In the genomic region with DNA sequence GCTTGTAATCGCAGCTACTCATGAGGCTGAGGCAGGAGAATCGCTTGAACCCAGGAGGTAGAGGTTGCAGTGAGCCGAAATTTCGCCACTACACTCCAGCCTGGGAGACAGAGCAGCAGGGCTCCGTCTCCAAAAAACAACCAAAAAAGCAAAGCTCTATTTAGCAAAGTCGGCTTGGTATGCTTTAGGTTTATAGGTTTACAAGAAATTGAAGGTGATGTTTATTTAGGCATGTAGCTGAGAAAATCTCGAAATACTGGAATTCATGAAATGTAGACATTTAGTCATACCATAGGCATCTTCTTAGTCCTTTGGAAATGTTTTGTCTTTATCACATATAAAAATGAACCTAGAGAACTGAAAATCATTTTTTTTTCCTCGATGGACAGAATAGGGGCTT, we compare ENCODE assay signal across 21 cellular contexts.
DNase-seq lines count a peak whose midpoint lies in the region; ATAC-seq and TF ChIP-seq lines count a peak whose summit lies in the region.
"Had no signal": no experiment of that assay in that cellular context is flagged by ENCODE, and none has a peak within 500 bp of the region (broad histone marks: within the 10 kb centered on the region; RNA-seq: fewer than 3 reads in every experiment).

No MANE protein-coding gene starts in this region.

- no peak for TF ChIP-seq POLR2A in IMR-90 (IDR thresholded peaks at IDR 0.05; ENCODE audit: low read depth, low read length)

- CTCF ChIA-PET in IMR-90 (lab: Yijun Ruan, JAX) = interaction anchor here (0.7 to 1.2 kb wide), 3 partner anchors 32 to 1130 kb away, joined by 3 read pairs; no protein-coding TSS in a partner anchor

- H3K4me3 Mint-ChIP-seq in T-helper 17 cell = no peak overlapping the region
- no peak overlapping the region for H3K4me3 Mint-ChIP-seq in stimulated activated naive B cell treated with anti-CD40 and anti-IgM and Interleukin-4, amounts not matched to agents 10 μg/mL and 1 μg/mL and 100 μg/mL, for 72 hours
- H3K4me3 Mint-ChIP-seq: activated T-helper 17 cell treated with anti-CD3 and anti-CD28 coated beads, Interleukin-2, amount 50 U/mL, for 72 hours had no signal

- H3K27me3 Mint-ChIP-seq in T-helper 17 cell = no peaks in the 10 kb centered on the region
- H3K27me3 Mint-ChIP-seq in stimulated activated naive B cell treated with anti-CD40 and anti-IgM and Interleukin-4, amounts not matched to agents 10 μg/mL and 1 μg/mL and 100 μg/mL, for 72 hours = no peaks in the 10 kb centered on the region
- H3K27me3 Mint-ChIP-seq: activated T-helper 17 cell treated with anti-CD3 and anti-CD28 coated beads, Interleukin-2, amount 50 U/mL, for 72 hours had no signal

- peaks cover 0 to 3% of the 10 kb centered on the region in 2 experiments; a peak in 1 of 4 replicates for H3K79me1 ChIP-seq in IMR-90 (ENCODE audit: low read depth in 1 of 2, low read length in 2 of 2)

- H3K18ac ChIP-seq in IMR-90 (ENCODE audit: low read depth, low read length) = peak overlapping the region; percentile 77; the same call in 1 of the 2 replicates

- no peak overlapping the region for H3K27ac Mint-ChIP-seq in T-helper 17 cell
- no peak overlapping the region for H3K27ac Mint-ChIP-seq in stimulated activated naive B cell treated with anti-CD40 and anti-IgM and Interleukin-4, amounts not matched to agents 10 μg/mL and 1 μg/mL and 100 μg/mL, for 72 hours
- H3K27ac Mint-ChIP-seq: activated T-helper 17 cell treated with anti-CD3 and anti-CD28 coated beads, Interleukin-2, amount 50 U/mL, for 72 hours had no signal

- H2AFZ ChIP-seq in IMR-90 (replicated peaks; ENCODE audit: low read length, poor library complexity) = no peak overlapping the region

- no peak overlapping the region for H3K23ac ChIP-seq in IMR-90 (ENCODE audit: low read depth, low read length)

- peak; percentile 60 for ATAC-seq in IMR-90 (ENCODE audit: low read depth)
- ATAC-seq in HG03457 (IDR thresholded peaks at IDR 0.05; ENCODE audit: unreplicated experiment) = no peak
- no peak for ATAC-seq in T-helper 17 cell
- ATAC-seq in stimulated activated naive B cell treated with anti-CD40 and anti-IgM and Interleukin-4, amounts not matched to agents 10 μg/mL and 1 μg/mL and 100 μg/mL, for 72 hours (replicated peaks) = no peak
- ATAC-seq: activated T-helper 17 cell treated with anti-CD3 and anti-CD28 coated beads, Interleukin-2, amount 50 U/mL, for 72 hours; foreskin keratinocyte; left cardiac atrium had no signal

- peak overlapping the region; percentile 58 to 77 for H4K8ac ChIP-seq in IMR-90 (ENCODE audit: low read depth in 2 of 2, low read length in 2 of 2)

- no peaks in the 10 kb centered on the region for H4K20me1 ChIP-seq in IMR-90 (ENCODE audit: insufficient read depth, low read length)

- H3K36me3 Mint-ChIP-seq in T-helper 17 cell (ENCODE audit: low read depth) = no peaks in the 10 kb centered on the region
- H3K36me3 Mint-ChIP-seq in stimulated activated naive B cell treated with anti-CD40 and anti-IgM and Interleukin-4, amounts not matched to agents 10 μg/mL and 1 μg/mL and 100 μg/mL, for 72 hours = no peaks in the 10 kb centered on the region

- no peaks in the 10 kb centered on the region for H3K4me1 Mint-ChIP-seq in T-helper 17 cell
- no peaks in the 10 kb centered on the region for H3K4me1 Mint-ChIP-seq in stimulated activated naive B cell treated with anti-CD40 and anti-IgM and Interleukin-4, amounts not matched to agents 10 μg/mL and 1 μg/mL and 100 μg/mL, for 72 hours
- H3K4me1 Mint-ChIP-seq: activated T-helper 17 cell treated with anti-CD3 and anti-CD28 coated beads, Interleukin-2, amount 50 U/mL, for 72 hours had no signal

- H2BK15ac ChIP-seq in IMR-90 (ENCODE audit: low read depth, low read length) = peak overlapping the region; percentile 91; the same call in 1 of the 3 replicates

- H3K4me2 ChIP-seq in IMR-90 (ENCODE audit: low read depth, low read length) = peak overlapping the region; percentile 70; the same call in 1 of the 2 replicates

- intact Hi-C loops in IMR-90 (cut with micrococcal nuclease) = no loop called here

- H3K9me1 ChIP-seq in IMR-90 (ENCODE audit: insufficient read depth, low read length) = peaks cover 14% of the 10 kb centered on the region

- H2BK120ac ChIP-seq in IMR-90 (ENCODE audit: low read depth, low read length) = peak overlapping the region; percentile 100

- H2BK20ac ChIP-seq in IMR-90 (ENCODE audit: low read depth, low read length) = peak overlapping the region; percentile 99

- in situ Hi-C loops in IMR-90 (cut with MboI; ENCODE audit: low sequenced_read_pairs) = no loop called here

- peak overlapping the region; percentile 75 for H3K56ac ChIP-seq in IMR-90 (ENCODE audit: extremely low read depth, insufficient read depth, low read length)

- TF ChIP-seq RAD21 in IMR-90 (IDR thresholded peaks at IDR 0.05; ENCODE audit: low read length) = no peak

- H4K91ac ChIP-seq in IMR-90 (ENCODE audit: insufficient read depth, low read depth, low read length) = peak overlapping the region; percentile 93

- no peaks in the 10 kb centered on the region for H3K9me3 ChIP-seq in IMR-90 (ENCODE audit: control insufficient read depth, insufficient read depth, low read length)
- no peaks in the 10 kb centered on the region for H3K9me3 ChIP-seq in T-helper 17 cell (ENCODE audit: control insufficient read depth, low read length, poor library complexity, severe bottlenecking)
- H3K9me3 ChIP-seq: Caco-2, SJCRH30, transverse colon had no signal

- no peaks in the 10 kb centered on the region for H3K27me3 ChIP-seq in IMR-90 (ENCODE audit: control insufficient read depth, insufficient read depth, low read length)
- H3K27me3 ChIP-seq: foreskin keratinocyte, SJCRH30, transverse colon had no signal

- no peaks in the 10 kb centered on the region for H3K36me3 ChIP-seq in IMR-90 (ENCODE audit: control insufficient read depth, insufficient read depth, low read length)
- H3K36me3 ChIP-seq: SJCRH30, transverse colon had no signal

- no peak overlapping the region for H2AK9ac ChIP-seq in IMR-90 (replicated peaks; ENCODE audit: low read depth, low read length, poor library complexity)

- H3K4me1 ChIP-seq in IMR-90 (ENCODE audit: control insufficient read depth, insufficient read depth, low read length) = peaks cover 17% of the 10 kb centered on the region
- H3K4me1 ChIP-seq: Caco-2, SJCRH30, transverse colon had no signal

- peak overlapping the region; percentile 97 for H2BK5ac ChIP-seq in IMR-90 (ENCODE audit: low read depth, low read length, poor library complexity, severe bottlenecking)

- H3K4ac ChIP-seq in IMR-90 (ENCODE audit: low read depth, low read length) = peak overlapping the region; percentile 91

- peak overlapping the region; percentile 80 for H3K27ac ChIP-seq in IMR-90 (ENCODE audit: insufficient read depth, low read length)
- H3K27ac ChIP-seq: foreskin keratinocyte, SJCRH30, transverse colon had no signal

- no peak overlapping the region for H3K4me3 ChIP-seq in IMR-90 (ENCODE audit: insufficient read depth, low read depth, low read length)
- H3K4me3 ChIP-seq: SJCRH30, transverse colon had no signal

- H4K5ac ChIP-seq in IMR-90 (ENCODE audit: low read depth, low read length) = peak overlapping the region; percentile 76

- no peaks in the 10 kb centered on the region for H3K9me3 Mint-ChIP-seq in stimulated activated naive B cell treated with anti-CD40 and anti-IgM and Interleukin-4, amounts not matched to agents 10 μg/mL and 1 μg/mL and 100 μg/mL, for 72 hours

- no peak overlapping the region; the same call in 1 of the 2 replicates for H3K9ac ChIP-seq in IMR-90 (ENCODE audit: low read depth, low read length)

- H3K14ac ChIP-seq in IMR-90 (replicated peaks; ENCODE audit: low read depth, low read length) = peak overlapping the region; percentile 78; the same call in 1 of the 2 replicates

- H2AK5ac ChIP-seq in IMR-90 (ENCODE audit: low read depth, low read length) = no peak overlapping the region

- peak; percentile 31 for DNase-seq in AG08395 (ENCODE audit: low spot score)
- peak; percentile 81 for DNase-seq in IMR-90
- peak; percentile 56 for DNase-seq in astrocyte of the hippocampus (ENCODE audit: low read depth, low spot score)
- peak; percentile 85 for DNase-seq in iris pigment epithelial cell (ENCODE audit: low read depth)
- DNase-seq in cerebellar nuclear complex (lab: John Stamatoyannopoulos, UW) = no peak
- DNase-seq in T-helper 17 cell = no peak
- DNase-seq in stimulated activated naive B cell treated with anti-CD40 and anti-IgM and Interleukin-4, amounts not matched to agents 10 μg/mL and 1 μg/mL and 100 μg/mL, for 72 hours = no peak
- DNase-seq: AML-193; Caco-2; caudate nucleus; effector memory CD4-positive, alpha-beta T cell; left cardiac atrium; midbrain; NCI-H1436; NCI-H2171; SJCRH30; stimulated activated naive CD4-positive, alpha-beta T cell; transverse colon had no signal

- no peak for TF ChIP-seq CTCF in IMR-90 (conservative IDR thresholded peaks at IDR 0.05; ENCODE audit: low read depth, low read length)

- BruUV-seq in IMR-90 (replicated peaks; lab: Mats Ljungman, UMichigan) = no TSS peak

- POLR2A ChIA-PET in IMR-90 (lab: Charles Lee; ENCODE audit: unreplicated experiment) = interaction anchor here (0.7 kb wide), 1 partner anchor 135 kb away, joined by 4 read pairs; no protein-coding TSS in a partner anchor

- no CpG with 5 or more reads among the region's 8 CpGs for WGBS in IMR-90 (ENCODE audit: extremely low coverage in 2 of 2, insufficient read length in 1 of 2), 2 experiments

- dilution Hi-C loops in IMR-90 (cut with HindIII; ENCODE audit: low sequenced_read_pairs, unreplicated experiment) = no loop called here

TF ChIP-seq in IMR-90, 13 proteins besides CTCF, POLR2A, EP300 and RAD21 (continues in another document):
- TF ChIP-seq BHLHE40 (IDR thresholded peaks at IDR 0.05; ENCODE audit: low read depth, low read length) (no peak), FOS (IDR thresholded peaks at IDR 0.05; ENCODE audit: low read depth, low read length) (no peak), USF2 (IDR thresholded peaks at IDR 0.05; ENCODE audit: low read depth, low read length) (no peak), RCOR1 (IDR thresholded peaks at IDR 0.05; ENCODE audit: insufficient replicate concordance, low read length) (no peak), MAFK (IDR thresholded peaks at IDR 0.05; ENCODE audit: low read depth, low read length) (no peak), RFX5 (IDR thresholded peaks at IDR 0.05; ENCODE audit: low read depth, low read length) (no peak), CEBPB (IDR thresholded peaks at IDR 0.05; ENCODE audit: low read depth, low read length) (no peak), SMC3 (IDR thresholded peaks at IDR 0.05; ENCODE audit: low read depth, low read length) (no peak), CHD1 (IDR thresholded peaks at IDR 0.05; ENCODE audit: low read depth, low read length) (no peak)

Comparison
In these comparisons a context has a peak if more than half of its experiments do, and no peak if none do; other contexts are left out.
1. DNase-seq: peak in AG08395 (single experiment), IMR-90 (single experiment), astrocyte of the hippocampus (single experiment) and iris pigment epithelial cell (single experiment); none in cerebellar nuclear complex (0 of 2), T-helper 17 cell (0 of 3) and stimulated activated naive B cell treated with anti-CD40 and anti-IgM and Interleukin-4, amounts not matched to agents 10 μg/mL and 1 μg/mL and 100 μg/mL, for 72 hours (single experiment).